In genomic region chr9:95188459-95188858, GRCh38 we compare ENCODE assay signal across 13 cellular contexts.
DNase-seq lines count a peak whose midpoint lies in the region; ATAC-seq and TF ChIP-seq lines count a peak whose summit lies in the region.
"Had no signal": no experiment of that assay in that cellular context is flagged by ENCODE, and none has a peak within 500 bp of the region (broad histone marks: within the 10 kb centered on the region; RNA-seq: fewer than 3 reads in every experiment).

No MANE protein-coding gene starts in this region.

- H3K27ac ChIP-seq in gastroesophageal sphincter = peak overlapping the region; percentile 62 to 76 (median 72)
- no peak overlapping the region for H3K27ac ChIP-seq in CD8-positive, alpha-beta memory T cell (ENCODE audit: low read depth, low read length)
- H3K27ac ChIP-seq: cardiac muscle cell had no signal

- H3K4me3 ChIP-seq in gastroesophageal sphincter = no peak overlapping the region
- no peak overlapping the region for H3K4me3 ChIP-seq in CD8-positive, alpha-beta memory T cell (ENCODE audit: low read length)
- H3K4me3 ChIP-seq: cardiac muscle cell had no signal

- H3K27ac Mint-ChIP-seq in activated T-helper 1 cell treated with anti-CD3 and anti-CD28 coated beads, Interleukin-12 subunit alpha, Interleukin-12 subunit beta, Interleukin-2, Interleukin-4 antibody, amounts not matched to agents 30 ng/mL and 10 ng/mL and 1 ng/mL, durations not matched to agents 14 hours and 24 hours and 36 hours = peak overlapping the region; percentile 89
- H3K27ac Mint-ChIP-seq in stimulated activated effector memory CD8-positive, alpha-beta T cell treated with anti-CD3 and anti-CD28 coated beads, Interleukin-12 subunit alpha, Interleukin-12 subunit beta, amount 100 ng/mL, for 72 hours = peak overlapping the region; percentile 9
- peak overlapping the region in 1 of 8 donors; percentile 81 for H3K27ac Mint-ChIP-seq in CD8-positive, alpha-beta memory T cell

- H3K4me1 Mint-ChIP-seq in activated T-helper 1 cell treated with anti-CD3 and anti-CD28 coated beads, Interleukin-12 subunit alpha, Interleukin-12 subunit beta, Interleukin-2, Interleukin-4 antibody, amounts not matched to agents 30 ng/mL and 10 ng/mL and 1 ng/mL, durations not matched to agents 14 hours and 24 hours and 36 hours (ENCODE audit: low read depth) = peaks cover 51% of the 10 kb centered on the region
- peaks cover 39% of the 10 kb centered on the region for H3K4me1 Mint-ChIP-seq in stimulated activated effector memory CD8-positive, alpha-beta T cell treated with anti-CD3 and anti-CD28 coated beads, Interleukin-12 subunit alpha, Interleukin-12 subunit beta, amount 100 ng/mL, for 72 hours
- H3K4me1 Mint-ChIP-seq in CD8-positive, alpha-beta memory T cell = peaks cover 10 to 16% (median 14%) of the 10 kb centered on the region in 3 donors

- no peaks in the 10 kb centered on the region for H3K36me3 ChIP-seq in gastroesophageal sphincter
- no peaks in the 10 kb centered on the region for H3K36me3 ChIP-seq in CD8-positive, alpha-beta memory T cell (ENCODE audit: insufficient read depth, low read length)
- H3K36me3 ChIP-seq: cardiac muscle cell had no signal

- intact Hi-C loops in activated T-helper 1 cell treated with anti-CD3 and anti-CD28 coated beads, Interleukin-12 subunit alpha, Interleukin-12 subunit beta, Interleukin-2, Interleukin-4 antibody, amounts not matched to agents 30 ng/mL and 10 ng/mL and 1 ng/mL, durations not matched to agents 14 hours and 24 hours and 36 hours (cut with micrococcal nuclease) = loop anchor here (5.0 to 10.0 kb wide), 2 partner anchors 79 to 316 kb away; no protein-coding TSS in a partner anchor

- no peaks in the 10 kb centered on the region for H3K9me3 ChIP-seq in gastroesophageal sphincter
- no peaks in the 10 kb centered on the region for H3K9me3 ChIP-seq in CD8-positive, alpha-beta memory T cell (ENCODE audit: low read length)

- no peak for TF ChIP-seq CTCF in gastroesophageal sphincter (IDR thresholded peaks at IDR 0.05)

- H3K4me3 Mint-ChIP-seq in activated T-helper 1 cell treated with anti-CD3 and anti-CD28 coated beads, Interleukin-12 subunit alpha, Interleukin-12 subunit beta, Interleukin-2, Interleukin-4 antibody, amounts not matched to agents 30 ng/mL and 10 ng/mL and 1 ng/mL, durations not matched to agents 14 hours and 24 hours and 36 hours = peak overlapping the region; percentile 63
- H3K4me3 Mint-ChIP-seq in stimulated activated effector memory CD8-positive, alpha-beta T cell treated with anti-CD3 and anti-CD28 coated beads, Interleukin-12 subunit alpha, Interleukin-12 subunit beta, amount 100 ng/mL, for 72 hours = no peak overlapping the region
- no peak overlapping the region for H3K4me3 Mint-ChIP-seq in CD8-positive, alpha-beta memory T cell

- POLR2A ChIA-PET in CD8-positive, alpha-beta memory T cell (lab: Charles Lee) = no interaction called here

- no peaks in the 10 kb centered on the region for H3K27me3 ChIP-seq in gastroesophageal sphincter
- H3K27me3 ChIP-seq in CD8-positive, alpha-beta memory T cell (ENCODE audit: insufficient read depth, low read length, poor library complexity, severe bottlenecking) = no peaks in the 10 kb centered on the region
- H3K27me3 ChIP-seq: cardiac muscle cell had no signal

- no peaks in the 10 kb centered on the region for H3K27me3 Mint-ChIP-seq in activated T-helper 1 cell treated with anti-CD3 and anti-CD28 coated beads, Interleukin-12 subunit alpha, Interleukin-12 subunit beta, Interleukin-2, Interleukin-4 antibody, amounts not matched to agents 30 ng/mL and 10 ng/mL and 1 ng/mL, durations not matched to agents 14 hours and 24 hours and 36 hours (ENCODE audit: insufficient read depth)
- H3K27me3 Mint-ChIP-seq in CD8-positive, alpha-beta memory T cell = peaks cover 0 to 2% of the 10 kb centered on the region in 2 donors

- no peak for ATAC-seq in gastroesophageal sphincter
- no peak for ATAC-seq in stimulated activated effector memory CD8-positive, alpha-beta T cell treated with anti-CD3 and anti-CD28 coated beads, Interleukin-12 subunit alpha, Interleukin-12 subunit beta, amount 100 ng/mL, for 72 hours
- no peak for ATAC-seq in HG03432 (IDR thresholded peaks at IDR 0.05; ENCODE audit: unreplicated experiment)

- TF ChIP-seq EP300 in gastroesophageal sphincter (IDR thresholded peaks at IDR 0.05) = no peak

- H3K9me3 Mint-ChIP-seq in activated T-helper 1 cell treated with anti-CD3 and anti-CD28 coated beads, Interleukin-12 subunit alpha, Interleukin-12 subunit beta, Interleukin-2, Interleukin-4 antibody, amounts not matched to agents 30 ng/mL and 10 ng/mL and 1 ng/mL, durations not matched to agents 14 hours and 24 hours and 36 hours = peaks cover 9% of the 10 kb centered on the region
- H3K9me3 Mint-ChIP-seq in stimulated activated effector memory CD8-positive, alpha-beta T cell treated with anti-CD3 and anti-CD28 coated beads, Interleukin-12 subunit alpha, Interleukin-12 subunit beta, amount 100 ng/mL, for 72 hours = no peaks in the 10 kb centered on the region
- H3K9me3 Mint-ChIP-seq in CD8-positive, alpha-beta memory T cell = no peaks in the 10 kb centered on the region

- H3K4me1 ChIP-seq in gastroesophageal sphincter = peaks cover 13 to 55% (median 24%) of the 10 kb centered on the region in 3 donors
- H3K4me1 ChIP-seq in CD8-positive, alpha-beta memory T cell (ENCODE audit: insufficient read depth, low read length) = peaks cover 19% of the 10 kb centered on the region

- CTCF ChIA-PET in CD8-positive, alpha-beta memory T cell (lab: Charles Lee) = no interaction called here

- 33 to 38% methylated on average over 4 of the region's 4 CpGs for WGBS in gastroesophageal sphincter (ENCODE audit: low coverage in 1 of 2), 2 donors

- DNase-seq in NOMO-1 treated with DMSO at 0.1 percent for 48 hours (lab: John Stamatoyannopoulos, UW; ENCODE audit: unreplicated experiment) (peak; percentile 21), NOMO-1 treated with dmso at 0.1 percent for 144 hours (lab: John Stamatoyannopoulos, UW; ENCODE audit: unreplicated experiment) (no peak), ureter (ENCODE audit: low spot score) (no peak)
- DNase-seq in activated T-helper 1 cell treated with anti-CD3 and anti-CD28 coated beads, Interleukin-12 subunit alpha, Interleukin-12 subunit beta, Interleukin-2, Interleukin-4 antibody, amounts not matched to agents 30 ng/mL and 10 ng/mL and 1 ng/mL, durations not matched to agents 14 hours and 24 hours and 36 hours (ENCODE audit: low spot score) = no peak
- no peak for DNase-seq in stimulated activated effector memory CD8-positive, alpha-beta T cell treated with anti-CD3 and anti-CD28 coated beads, Interleukin-12 subunit alpha, Interleukin-12 subunit beta, amount 100 ng/mL, for 72 hours (ENCODE audit: low spot score in 2 of 2)
- no peak for DNase-seq in CD8-positive, alpha-beta memory T cell
- DNase-seq: 8988T; activated CD8-positive, alpha-beta memory T cell treated with anti-CD3 and anti-CD28 coated beads, Interleukin-2, amount 50 U/mL, for 48 hours; kidney; NCI-H1930 had no signal

- H3K36me3 Mint-ChIP-seq in activated T-helper 1 cell treated with anti-CD3 and anti-CD28 coated beads, Interleukin-12 subunit alpha, Interleukin-12 subunit beta, Interleukin-2, Interleukin-4 antibody, amounts not matched to agents 30 ng/mL and 10 ng/mL and 1 ng/mL, durations not matched to agents 14 hours and 24 hours and 36 hours (ENCODE audit: low read depth) = peaks cover 15% of the 10 kb centered on the region
- no peaks in the 10 kb centered on the region for H3K36me3 Mint-ChIP-seq in stimulated activated effector memory CD8-positive, alpha-beta T cell treated with anti-CD3 and anti-CD28 coated beads, Interleukin-12 subunit alpha, Interleukin-12 subunit beta, amount 100 ng/mL, for 72 hours
- H3K36me3 Mint-ChIP-seq in CD8-positive, alpha-beta memory T cell = peaks cover 0 to 4% (median 0%) of the 10 kb centered on the region in 3 donors

- no peak for TF ChIP-seq POLR2A in gastroesophageal sphincter (IDR thresholded peaks at IDR 0.05)
